ENCODE assay signal across 10 cellular contexts in the genomic region with DNA sequence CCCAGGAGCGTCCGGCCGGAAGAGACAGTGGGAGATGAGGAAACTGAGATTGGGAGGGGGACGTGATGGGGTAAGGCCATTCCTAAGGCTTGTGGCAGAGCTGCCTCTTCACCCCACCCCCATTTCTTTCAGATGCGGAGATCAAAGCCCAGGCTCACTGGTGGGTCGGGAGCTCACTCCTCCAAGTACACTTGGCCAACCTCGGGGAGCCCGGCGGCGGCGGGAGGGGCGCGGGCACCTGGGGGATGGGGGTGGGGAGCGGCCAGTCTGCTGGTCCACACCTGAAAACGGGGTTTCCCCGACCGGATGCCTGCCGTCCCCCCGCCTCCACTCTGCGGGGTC. TPM values are rescaled to one million over a fixed set of nuclear protein-coding genes. Genes with fewer than 3 reads are reported as not detected.
DNase-seq lines count a peak whose midpoint lies in the region; ATAC-seq and TF ChIP-seq lines count a peak whose summit lies in the region.
"Had no signal": no experiment of that assay in that cellular context is flagged by ENCODE, and none has a peak within 500 bp of the region (broad histone marks: within the 10 kb centered on the region; RNA-seq: fewer than 3 reads in every experiment).

No MANE protein-coding gene starts in this region.

- H2AFZ ChIP-seq in SK-N-SH (ENCODE audit: low read depth), result no peak overlapping the region

- 0 out of 2 replicates have a peak, but pooled peaks cover 4% of the 10 kb centered on the region for H3K27me3 ChIP-seq in SK-N-SH (ENCODE audit: insufficient read depth)

- TF ChIP-seq RAD21 in SK-N-SH (IDR thresholded peaks at IDR 0.05; ENCODE audit: low read length), result no peak

- H3K4me3 ChIP-seq in SK-N-SH (ENCODE audit: low read depth in 2 of 2, low read length in 1 of 2), result no peak overlapping the region

- H4K20me1 ChIP-seq in SK-N-SH (ENCODE audit: insufficient read depth), result no peaks in the 10 kb centered on the region

- DNase-seq in T-helper 1 cell (no peak), iPS-NIHi11 (ENCODE audit: low spot score) (peak; percentile 56), SK-N-SH (no peak), KBM-7 (no peak), HuH-7.5 (ENCODE audit: low spot score) (no peak)
- no peak for DNase-seq in activated CD8-positive, alpha-beta T cell treated with anti-CD3 and anti-CD28 coated beads, Interleukin-2, amount 10 ng/mL, durations not matched to agents 7 days and 5 days
- DNase-seq: hippocampal formation, NCI-H2029 had no signal

- in situ Hi-C loops in KBM-7 (cut with MboI; ENCODE audit: low pct_unique_long_range_greater_than_20kb, low sequenced_read_pairs), result no loop called here

- H3F3A ChIP-seq in SK-N-SH (replicated peaks; ENCODE audit: insufficient read depth), result peaks cover 19% of the 10 kb centered on the region

- TF ChIP-seq EP300 in SK-N-SH (IDR thresholded peaks at IDR 0.05; ENCODE audit: borderline replicate concordance in 1 of 2, low read depth in 1 of 2, low read length in 1 of 2), result no peak

- H3K4me3 Mint-ChIP-seq in T-helper 1 cell treated with Interleukin-12 subunit alpha and Interleukin-12 subunit beta and Interleukin-4 antibody, amounts not matched to agents 30 μg/mL and 1 μg/mL, for 36 hours, result peak overlapping the region; percentile 60
- H3K4me3 Mint-ChIP-seq in activated CD8-positive, alpha-beta T cell treated with anti-CD3 and anti-CD28 coated beads, Interleukin-2, amount 10 ng/mL, durations not matched to agents 7 days and 5 days, result peak overlapping the region; percentile 43
- peak overlapping the region; percentile 24 for H3K4me3 Mint-ChIP-seq in stimulated activated memory B cell treated with anti-CD40 and anti-IgM and Interleukin-4, amounts not matched to agents 10 μg/mL and 1 μg/mL and 100 μg/mL, for 72 hours

- peaks cover 70% of the 10 kb centered on the region for H3K27me3 Mint-ChIP-seq in T-helper 1 cell treated with Interleukin-12 subunit alpha and Interleukin-12 subunit beta and Interleukin-4 antibody, amounts not matched to agents 30 μg/mL and 1 μg/mL, for 36 hours (ENCODE audit: low read depth)
- peaks cover 59% of the 10 kb centered on the region for H3K27me3 Mint-ChIP-seq in activated CD8-positive, alpha-beta T cell treated with anti-CD3 and anti-CD28 coated beads, Interleukin-2, amount 10 ng/mL, durations not matched to agents 7 days and 5 days (ENCODE audit: low read depth)
- H3K27me3 Mint-ChIP-seq in stimulated activated memory B cell treated with anti-CD40 and anti-IgM and Interleukin-4, amounts not matched to agents 10 μg/mL and 1 μg/mL and 100 μg/mL, for 72 hours, result peaks cover 74% of the 10 kb centered on the region

- H3K9me3 Mint-ChIP-seq in T-helper 1 cell treated with Interleukin-12 subunit alpha and Interleukin-12 subunit beta and Interleukin-4 antibody, amounts not matched to agents 30 μg/mL and 1 μg/mL, for 36 hours, result no peaks in the 10 kb centered on the region
- H3K9me3 Mint-ChIP-seq in activated CD8-positive, alpha-beta T cell treated with anti-CD3 and anti-CD28 coated beads, Interleukin-2, amount 10 ng/mL, durations not matched to agents 7 days and 5 days (ENCODE audit: insufficient read depth), result no peaks in the 10 kb centered on the region
- H3K9me3 Mint-ChIP-seq in stimulated activated memory B cell treated with anti-CD40 and anti-IgM and Interleukin-4, amounts not matched to agents 10 μg/mL and 1 μg/mL and 100 μg/mL, for 72 hours, result no peaks in the 10 kb centered on the region

- CTCF ChIA-PET in activated CD8-positive, alpha-beta T cell treated with anti-CD3 and anti-CD28 coated beads, Interleukin-2, amount 10 ng/mL, durations not matched to agents 7 days and 5 days (lab: Charles Lee), result interaction anchor here (1.6 to 5.0 kb wide), 2 partner anchors 18 to 21 kb away, joined by 3 to 29 read pairs; a partner anchor contains a TSS
- CTCF ChIA-PET in SK-N-SH (lab: Yijun Ruan, JAX), result interaction anchor here (1.7 to 14.7 kb wide), 6 partner anchors 16 to 163 kb away, joined by 3 to 274 read pairs (median 104); a partner anchor contains a TSS

- peak overlapping the region; percentile 76 for H3K27ac Mint-ChIP-seq in T-helper 1 cell treated with Interleukin-12 subunit alpha and Interleukin-12 subunit beta and Interleukin-4 antibody, amounts not matched to agents 30 μg/mL and 1 μg/mL, for 36 hours
- no peak overlapping the region for H3K27ac Mint-ChIP-seq in activated CD8-positive, alpha-beta T cell treated with anti-CD3 and anti-CD28 coated beads, Interleukin-2, amount 10 ng/mL, durations not matched to agents 7 days and 5 days
- H3K27ac Mint-ChIP-seq in stimulated activated memory B cell treated with anti-CD40 and anti-IgM and Interleukin-4, amounts not matched to agents 10 μg/mL and 1 μg/mL and 100 μg/mL, for 72 hours, result peak overlapping the region; percentile 38

- POLR2A ChIA-PET in activated CD8-positive, alpha-beta T cell treated with anti-CD3 and anti-CD28 coated beads, Interleukin-2, amount 10 ng/mL, durations not matched to agents 7 days and 5 days (lab: Charles Lee), result no interaction called here
- POLR2A ChIA-PET in SK-N-SH (lab: Yijun Ruan, JAX), result no interaction called here

- H3K36me3 Mint-ChIP-seq in T-helper 1 cell treated with Interleukin-12 subunit alpha and Interleukin-12 subunit beta and Interleukin-4 antibody, amounts not matched to agents 30 μg/mL and 1 μg/mL, for 36 hours (ENCODE audit: low read depth), result no peaks in the 10 kb centered on the region
- H3K36me3 Mint-ChIP-seq in activated CD8-positive, alpha-beta T cell treated with anti-CD3 and anti-CD28 coated beads, Interleukin-2, amount 10 ng/mL, durations not matched to agents 7 days and 5 days (ENCODE audit: low read depth), result peaks cover 2% of the 10 kb centered on the region
- no peaks in the 10 kb centered on the region for H3K36me3 Mint-ChIP-seq in stimulated activated memory B cell treated with anti-CD40 and anti-IgM and Interleukin-4, amounts not matched to agents 10 μg/mL and 1 μg/mL and 100 μg/mL, for 72 hours

- no peak for TF ChIP-seq CTCF in SK-N-SH (IDR thresholded peaks at IDR 0.05)

- H3K4me1 ChIP-seq in SK-N-SH (ENCODE audit: control insufficient read depth in 1 of 2, insufficient read depth in 2 of 2, low read depth in 1 of 2, low read length in 1 of 2), result peaks cover 15 to 32% of the 10 kb centered on the region in 2 experiments

- no peak overlapping the region for H3K4me2 ChIP-seq in SK-N-SH

- ATAC-seq in activated CD8-positive, alpha-beta T cell treated with anti-CD3 and anti-CD28 coated beads, Interleukin-2, amount 10 ng/mL, durations not matched to agents 7 days and 5 days, result no peak
- no peak for ATAC-seq in stimulated activated memory B cell treated with anti-CD40 and anti-IgM and Interleukin-4, amounts not matched to agents 10 μg/mL and 1 μg/mL and 100 μg/mL, for 72 hours

- no peak overlapping the region for H3K9ac ChIP-seq in SK-N-SH

- no peaks in the 10 kb centered on the region for H3K9me3 ChIP-seq in SK-N-SH

- 96% methylated on average over 13 of the region's 20 CpGs for WGBS in SK-N-SH (ENCODE audit: low lambda C conversion rate)

- H3K9me2 ChIP-seq in SK-N-SH, result no peaks in the 10 kb centered on the region

- H3K4me1 Mint-ChIP-seq in T-helper 1 cell treated with Interleukin-12 subunit alpha and Interleukin-12 subunit beta and Interleukin-4 antibody, amounts not matched to agents 30 μg/mL and 1 μg/mL, for 36 hours (ENCODE audit: low read depth), result peaks cover 15% of the 10 kb centered on the region
- peaks cover 30% of the 10 kb centered on the region for H3K4me1 Mint-ChIP-seq in activated CD8-positive, alpha-beta T cell treated with anti-CD3 and anti-CD28 coated beads, Interleukin-2, amount 10 ng/mL, durations not matched to agents 7 days and 5 days (ENCODE audit: low read depth)
- peaks cover 25% of the 10 kb centered on the region for H3K4me1 Mint-ChIP-seq in stimulated activated memory B cell treated with anti-CD40 and anti-IgM and Interleukin-4, amounts not matched to agents 10 μg/mL and 1 μg/mL and 100 μg/mL, for 72 hours

- H3K27ac ChIP-seq in SK-N-SH (ENCODE audit: low read depth in 2 of 2, low read length in 1 of 2), result peak overlapping the region in 1 of 2 experiments; percentile 90; a peak in 1 of 4 replicates

- H3K36me3 ChIP-seq in SK-N-SH (replicated peaks in 1 of 2; ENCODE audit: control insufficient read depth in 1 of 2, insufficient read depth in 2 of 2, low read length in 1 of 2), result no peaks in the 10 kb centered on the region

- no peaks in the 10 kb centered on the region for H3K79me2 ChIP-seq in SK-N-SH (ENCODE audit: insufficient read depth)

TF ChIP-seq in SK-N-SH, 30 proteins besides CTCF, POLR2A, EP300 and RAD21 (continues in another document):
- TF ChIP-seq SIN3A (IDR thresholded peaks at IDR 0.05; ENCODE audit: borderline replicate concordance, low read depth, low read length) (no peak), FOXJ3 (CRISPR knock-in tag; IDR thresholded peaks at IDR 0.05) (no peak), EZH2phosphoT487 (IDR thresholded peaks at IDR 0.05; ENCODE audit: borderline replicate concordance, low read depth) (no peak), RFX5 (IDR thresholded peaks at IDR 0.05; ENCODE audit: low read length) (no peak), CHD2 (IDR thresholded peaks at IDR 0.05; ENCODE audit: low read length, partially characterized antibody) (no peak), MEF2A (IDR thresholded peaks at IDR 0.05; ENCODE audit: borderline replicate concordance, low read depth) (no peak), YY1 (IDR thresholded peaks at IDR 0.05; ENCODE audit: low read depth) (no peak), SMC3 (IDR thresholded peaks at IDR 0.05; ENCODE audit: low read depth, low read length) (no peak), TEAD4 (IDR thresholded peaks at IDR 0.05; ENCODE audit: borderline replicate concordance, insufficient read depth) (no peak), RCOR1 (IDR thresholded peaks at IDR 0.05; ENCODE audit: low read length) (no peak)

RNA-seq across cellular contexts. Expression of a gene that starts 17.7 kb away (rescaled TPM):
- 1 to 10 TPM; 8.6 to 9.4 TPM for total RNA-seq in activated CD8-positive, alpha-beta T cell treated with anti-CD3 and anti-CD28 coated beads, Interleukin-2, amount 10 ng/mL, durations not matched to agents 7 days and 5 days
- 2.1 and 2.9 TPM in 2 replicates for polyA plus RNA-seq in SK-N-SH (2012; rRNA removed)
- 2.0 and 2.8 TPM in 2 replicates for polyA plus RNA-seq in SK-N-SH (2012; cell fraction: cytosol; rRNA removed)
- polyA plus RNA-seq in SK-N-SH (2012; cell fraction: nucleus; rRNA removed), result 6.1 and 6.5 TPM in 2 replicates

RNA-seq across cellular contexts. Expression of a gene that starts 24.6 kb away (rescaled TPM):
- total RNA-seq in activated CD8-positive, alpha-beta T cell treated with anti-CD3 and anti-CD28 coated beads, Interleukin-2, amount 10 ng/mL, durations not matched to agents 7 days and 5 days, result 10 to 100 TPM; 50.3 to 57.2 TPM
- polyA plus RNA-seq in SK-N-SH (2012; rRNA removed), result 16.6 and 21.9 TPM in 2 replicates
- polyA plus RNA-seq in SK-N-SH (2012; cell fraction: cytosol; rRNA removed), result 11.0 and 13.2 TPM in 2 replicates
- 23.6 and 29.2 TPM in 2 replicates for polyA plus RNA-seq in SK-N-SH (2012; cell fraction: nucleus; rRNA removed)

RNA-seq across cellular contexts. Expression of a gene that starts 36.6 kb away (rescaled TPM):
- total RNA-seq in activated CD8-positive, alpha-beta T cell treated with anti-CD3 and anti-CD28 coated beads, Interleukin-2, amount 10 ng/mL, durations not matched to agents 7 days and 5 days, result 10 to 100 TPM; 16.2 to 16.5 TPM
- 19.7 and 22.4 TPM in 2 replicates for polyA plus RNA-seq in SK-N-SH (2012; rRNA removed)
- polyA plus RNA-seq in SK-N-SH (2012; cell fraction: cytosol; rRNA removed), result 9.7 and 13.6 TPM in 2 replicates
- 42.0 and 52.6 TPM in 2 replicates for polyA plus RNA-seq in SK-N-SH (2012; cell fraction: nucleus; rRNA removed)
